Comparison of ENCODE assay signal across 9 cellular contexts in the genomic region with DNA sequence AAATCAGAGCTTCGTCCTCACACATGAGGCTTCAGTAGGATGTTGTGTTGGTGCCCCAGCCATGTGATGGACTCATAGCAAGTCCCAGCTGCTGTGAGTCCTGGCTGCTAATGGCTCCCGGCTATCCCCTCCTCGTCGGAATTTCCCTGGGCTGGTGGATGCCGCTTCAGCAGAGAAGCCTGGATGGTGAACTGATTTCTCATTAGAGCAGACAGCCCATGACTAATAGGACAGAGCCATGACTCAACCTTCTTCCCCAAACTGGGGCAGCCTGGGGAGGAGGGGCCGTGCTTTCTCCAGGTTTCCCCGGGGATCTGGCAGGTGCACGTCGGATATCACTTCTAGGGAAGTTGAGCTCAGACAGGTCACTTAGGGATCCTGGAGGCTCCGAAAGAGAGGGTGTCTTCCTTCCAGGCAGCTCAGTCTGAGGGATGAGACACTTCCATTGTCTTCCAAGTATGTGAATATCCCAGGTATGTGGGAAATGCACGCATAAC.
DNase-seq lines count a peak whose midpoint lies in the region; ATAC-seq, FAIRE-seq and TF ChIP-seq lines count a peak whose summit lies in the region.
"Had no signal": no experiment of that assay in that cellular context is flagged by ENCODE, and none has a peak within 500 bp of the region (broad histone marks: within the 10 kb centered on the region; RNA-seq: fewer than 3 reads in every experiment).

No MANE protein-coding gene starts in this region.

- no TSS peak for BruUV-seq in HepG2 (replicated peaks; lab: Mats Ljungman, UMichigan)

- H3K4me3 ChIP-seq in HepG2 (replicated peaks in 1 of 3; ENCODE audit: insufficient read depth in 1 of 3, low read depth in 2 of 3, low read length in 3 of 3): no peak overlapping the region
- no peak overlapping the region for H3K4me3 ChIP-seq in right lobe of liver

- TF ChIP-seq EP300 in HepG2 (IDR thresholded peaks at IDR 0.05; ENCODE audit: low read depth in 2 of 2, low read length in 2 of 2) (no peak), HepG2 (CRISPR knock-in tag; IDR thresholded peaks at IDR 0.05; ENCODE audit: borderline replicate concordance) (no peak)

- intact Hi-C loops in HepG2 (cut with micrococcal nuclease; ENCODE audit: unreplicated experiment): no loop called here
- intact Hi-C loops in right lobe of liver (cut with DNase I): no loop called here

- TF ChIP-seq POLR2A in HepG2 (IDR thresholded peaks at IDR 0.05; ENCODE audit: insufficient read depth in 1 of 2, low read depth in 2 of 2, low read length in 2 of 2): no peak
- no peak for TF ChIP-seq POLR2A in right lobe of liver (IDR thresholded peaks at IDR 0.05)

- no peak overlapping the region for H3K4me2 ChIP-seq in HepG2 (ENCODE audit: low read depth, low read length)

- in situ Hi-C loops in HepG2 (cut with HindIII; ENCODE audit: extremely low pct_ligation_motif_present, low pct_unique_long_range_greater_than_20kb): no loop called here

- TF ChIP-seq CTCF in HepG2 (CRISPR knock-in tag; IDR thresholded peaks at IDR 0.05): no peak
- TF ChIP-seq CTCF in right lobe of liver (IDR thresholded peaks at IDR 0.05): no peak
- TF ChIP-seq CTCF in RWPE1 (conservative IDR thresholded peaks at IDR 0.05; ENCODE audit: low read depth): no peak

- no peak for ATAC-seq in HepG2
- no peak for ATAC-seq in right lobe of liver
- no peak for ATAC-seq in HG03457 (IDR thresholded peaks at IDR 0.05; ENCODE audit: unreplicated experiment)
- no peak for ATAC-seq in GM18870 (IDR thresholded peaks at IDR 0.05; ENCODE audit: unreplicated experiment)

- no peaks in the 10 kb centered on the region for H3K9me3 ChIP-seq in HepG2 (ENCODE audit: low read length)
- H3K9me3 ChIP-seq in right lobe of liver: no peaks in the 10 kb centered on the region

- no peak overlapping the region for H2AFZ ChIP-seq in HepG2 (ENCODE audit: low read length)

- CTCF ChIA-PET in HepG2 (lab: Yijun Ruan, JAX; ENCODE audit: low intra/inter-chr PET ratio, low total read pairs): no interaction called here
- CTCF ChIA-PET in RWPE1 (lab: Yijun Ruan, JAX): no interaction called here

- H3K27ac ChIP-seq in HepG2 (ENCODE audit: extremely low read length, insufficient read depth, low read length): no peak overlapping the region
- no peak overlapping the region for H3K27ac ChIP-seq in right lobe of liver
- H3K27ac ChIP-seq in RWPE1: no peak overlapping the region

- no peaks in the 10 kb centered on the region for H3K79me2 ChIP-seq in HepG2 (ENCODE audit: insufficient read depth, low read length)

- H3K36me3 ChIP-seq in HepG2 (replicated peaks in 1 of 2; ENCODE audit: control insufficient read depth in 1 of 2, insufficient read depth in 2 of 2, low read length in 2 of 2) (no peaks in the 10 kb centered on the region), right lobe of liver (no peaks in the 10 kb centered on the region)

- FAIRE-seq in HepG2 (lab: Jason Lieb, UNC): no peak
- FAIRE-seq in urothelium cell line (lab: Jason Lieb, UNC): no peak
- FAIRE-seq: kidney had no signal

- no peak for TF ChIP-seq RAD21 in HepG2 (CRISPR knock-in tag; IDR thresholded peaks at IDR 0.05)

- DNase-seq in HepG2 (ENCODE audit: low spot score) (peak; percentile 7), right lobe of liver (no peak), RWPE1 (ENCODE audit: low spot score) (peak; percentile 72), glomerular visceral epithelial cell (ENCODE audit: extremely low spot score) (peak; percentile 35), urothelium cell line (ENCODE audit: low spot score) (peak; percentile 65)
- no peak for DNase-seq in activated CD4-positive, CD25-positive, alpha-beta regulatory T cell treated with anti-CD3 and anti-CD28 coated beads, Interleukin-2, amount 50 U/mL, for 72 hours
- DNase-seq: kidney had no signal

- POLR2A ChIA-PET in HepG2 (lab: Yijun Ruan, JAX) (no interaction called here), RWPE1 (lab: Yijun Ruan, JAX; ENCODE audit: low non-redundant PET) (no interaction called here)

- no peak overlapping the region for H3K9ac ChIP-seq in HepG2 (ENCODE audit: insufficient read depth, low read depth, low read length)

- H3K27me3 ChIP-seq in HepG2 (ENCODE audit: control insufficient read depth in 1 of 2, insufficient read depth in 2 of 2, low read length in 2 of 2) (no peaks in the 10 kb centered on the region), right lobe of liver (no peaks in the 10 kb centered on the region)

- WGBS in HepG2 (ENCODE audit: low lambda C conversion rate): 2% methylated on average over 3 of the region's 11 CpGs
- WGBS in right lobe of liver (ENCODE audit: insufficient coverage, low coverage, low lambda C conversion rate, missing lambda C conversion rate): 66% methylated on average over 6 of the region's 11 CpGs

- no peaks in the 10 kb centered on the region for H3K4me1 ChIP-seq in HepG2 (ENCODE audit: insufficient read depth, low read length)
- H3K4me1 ChIP-seq in right lobe of liver: no peaks in the 10 kb centered on the region

- no peaks in the 10 kb centered on the region for H4K20me1 ChIP-seq in HepG2 (ENCODE audit: insufficient read depth, low read length)

TF ChIP-seq in HepG2, 621 proteins besides CTCF, POLR2A, EP300 and RAD21:
- TF ChIP-seq ZNF232 (CRISPR knock-in tag; IDR thresholded peaks at IDR 0.05; ENCODE audit: borderline replicate concordance) (no peak), TBX3 (IDR thresholded peaks at IDR 0.05; ENCODE audit: borderline replicate concordance) (no peak), ISX (CRISPR knock-in tag; conservative IDR thresholded peaks at IDR 0.05) (no peak), FOSL2 (CRISPR knock-in tag; IDR thresholded peaks at IDR 0.05) (0 out of 2 replicates have a peak, but pooled peaks have one; percentile 14), ZNF253 (CRISPR knock-in tag; IDR thresholded peaks at IDR 0.05; ENCODE audit: borderline replicate concordance) (no peak), NCOA1 (CRISPR knock-in tag; IDR thresholded peaks at IDR 0.05) (no peak), SUZ12 (IDR thresholded peaks at IDR 0.05; ENCODE audit: low read depth, low read length) (no peak)
- TF ChIP-seq, protein P1, sequence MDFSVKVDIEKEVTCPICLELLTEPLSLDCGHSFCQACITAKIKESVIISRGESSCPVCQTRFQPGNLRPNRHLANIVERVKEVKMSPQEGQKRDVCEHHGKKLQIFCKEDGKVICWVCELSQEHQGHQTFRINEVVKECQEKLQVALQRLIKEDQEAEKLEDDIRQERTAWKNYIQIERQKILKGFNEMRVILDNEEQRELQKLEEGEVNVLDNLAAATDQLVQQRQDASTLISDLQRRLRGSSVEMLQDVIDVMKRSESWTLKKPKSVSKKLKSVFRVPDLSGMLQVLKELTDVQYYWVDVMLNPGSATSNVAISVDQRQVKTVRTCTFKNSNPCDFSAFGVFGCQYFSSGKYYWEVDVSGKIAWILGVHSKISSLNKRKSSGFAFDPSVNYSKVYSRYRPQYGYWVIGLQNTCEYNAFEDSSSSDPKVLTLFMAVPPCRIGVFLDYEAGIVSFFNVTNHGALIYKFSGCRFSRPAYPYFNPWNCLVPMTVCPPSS (IDR thresholded peaks at IDR 0.05): no peak
TF ChIP-seq in HepG2: peak in this region for 1.

Comparison
In these comparisons a context has a peak if more than half of its experiments do, and no peak if none do; other contexts are left out.
1. DNase-seq: peak in HepG2 (single experiment), RWPE1 (single experiment), glomerular visceral epithelial cell (single experiment) and urothelium cell line (single experiment); none in right lobe of liver (0 of 3) and activated CD4-positive, CD25-positive, alpha-beta regulatory T cell treated with anti-CD3 and anti-CD28 coated beads, Interleukin-2, amount 50 U/mL, for 72 hours (single experiment).